In genomic region chr15:31228980-31229826, GRCh38 we compare ENCODE assay signal across 10 cellular contexts.
DNase-seq lines count a peak whose midpoint lies in the region; ATAC-seq and TF ChIP-seq lines count a peak whose summit lies in the region.
"Had no signal": no experiment of that assay in that cellular context is flagged by ENCODE, and none has a peak within 500 bp of the region (broad histone marks: within the 10 kb centered on the region; RNA-seq: fewer than 3 reads in every experiment).

No MANE protein-coding gene starts in this region.

- H3K4me1 ChIP-seq in Karpas-422 (ENCODE audit: low read length) (peaks cover 82% of the 10 kb centered on the region), mucosa of descending colon (ENCODE audit: low read depth) (no peaks in the 10 kb centered on the region)

- ATAC-seq in GM18861 (IDR thresholded peaks at IDR 0.05; ENCODE audit: unreplicated experiment) (peak; percentile 67), GM21723 (IDR thresholded peaks at IDR 0.05; ENCODE audit: unreplicated experiment) (peak; percentile 73), mucosa of descending colon (peak; percentile 97)

- CTCF ChIA-PET in activated naive CD4-positive, alpha-beta T cell treated with anti-CD3 and anti-CD28 coated beads, Interleukin-2, amount 10 ng/mL, durations not matched to agents 7 days and 5 days (lab: Charles Lee) = no interaction called here

- intact Hi-C loops in mucosa of descending colon (cut with DNase I, micrococcal nuclease) = no loop called here

- no peaks in the 10 kb centered on the region for H3K9me2 ChIP-seq in Karpas-422 (replicated peaks; ENCODE audit: insufficient read depth, low read length)

- peak overlapping the region; percentile 81 for H3K4me2 ChIP-seq in Karpas-422 (ENCODE audit: low read depth, low read length, poor library complexity, severe bottlenecking)
- H3K4me2 ChIP-seq: smooth muscle cell had no signal

- no peak overlapping the region for H3K4me3 Mint-ChIP-seq in activated naive CD4-positive, alpha-beta T cell treated with anti-CD3 and anti-CD28 coated beads, Interleukin-2, amount 10 ng/mL, durations not matched to agents 7 days and 5 days

- H3K27ac Mint-ChIP-seq in activated naive CD4-positive, alpha-beta T cell treated with anti-CD3 and anti-CD28 coated beads, Interleukin-2, amount 10 ng/mL, durations not matched to agents 7 days and 5 days = no peak overlapping the region

- peak overlapping the region; percentile 97 for H3K27ac ChIP-seq in Karpas-422 (ENCODE audit: low read length)
- H3K27ac ChIP-seq: dorsolateral prefrontal cortex had no signal

- peak overlapping the region; percentile 87 for H3K9ac ChIP-seq in Karpas-422 (ENCODE audit: low read length)

- H4K20me1 ChIP-seq in Karpas-422 (ENCODE audit: insufficient read depth, low read depth, low read length) = no peaks in the 10 kb centered on the region; the same call in 1 of the 2 replicates

- H3K4me1 Mint-ChIP-seq in activated naive CD4-positive, alpha-beta T cell treated with anti-CD3 and anti-CD28 coated beads, Interleukin-2, amount 10 ng/mL, durations not matched to agents 7 days and 5 days = peaks cover 12% of the 10 kb centered on the region

- H3K36me3 ChIP-seq in Karpas-422 (ENCODE audit: insufficient read depth, low read length) (peaks cover 12% of the 10 kb centered on the region), mucosa of descending colon (ENCODE audit: low read depth) (no peaks in the 10 kb centered on the region)

- H3K27me3 Mint-ChIP-seq in activated naive CD4-positive, alpha-beta T cell treated with anti-CD3 and anti-CD28 coated beads, Interleukin-2, amount 10 ng/mL, durations not matched to agents 7 days and 5 days = peaks cover 34% of the 10 kb centered on the region

- no peaks in the 10 kb centered on the region for H3K36me3 Mint-ChIP-seq in activated naive CD4-positive, alpha-beta T cell treated with anti-CD3 and anti-CD28 coated beads, Interleukin-2, amount 10 ng/mL, durations not matched to agents 7 days and 5 days

- no peak for TF ChIP-seq CTCF in mucosa of descending colon (IDR thresholded peaks at IDR 0.05)

- H2AFZ ChIP-seq in Karpas-422 (ENCODE audit: low read length) = no peak overlapping the region

- no peaks in the 10 kb centered on the region; the same call in 1 of the 2 replicates for H3K27me3 ChIP-seq in Karpas-422 (ENCODE audit: low read length)
- H3K27me3 ChIP-seq: dorsolateral prefrontal cortex had no signal

- peaks cover 1% of the 10 kb centered on the region for H3K9me3 Mint-ChIP-seq in activated naive CD4-positive, alpha-beta T cell treated with anti-CD3 and anti-CD28 coated beads, Interleukin-2, amount 10 ng/mL, durations not matched to agents 7 days and 5 days

- H3K4me3 ChIP-seq in Karpas-422 (ENCODE audit: low read length) = peak overlapping the region; percentile 68
- H3K4me3 ChIP-seq in mucosa of descending colon = no peak overlapping the region
- H3K4me3 ChIP-seq: dorsolateral prefrontal cortex, smooth muscle cell had no signal

- peaks cover 5% of the 10 kb centered on the region; the same call in 1 of the 2 replicates for H3K79me2 ChIP-seq in Karpas-422 (ENCODE audit: low read length)

- H3K9me3 ChIP-seq in Karpas-422 (ENCODE audit: low read length) (no peaks in the 10 kb centered on the region), mucosa of descending colon (no peaks in the 10 kb centered on the region)

- DNase-seq in Karpas-422 = peak; percentile 95
- peak; percentile 83 to 86 (median 85) for DNase-seq in mucosa of descending colon
- no peak for DNase-seq in NCI-H1694 treated with DMSO at 0.1 percent for 48 hours (lab: John Stamatoyannopoulos, UW)
- DNase-seq in RKO (ENCODE audit: low spot score) = no peak
- no peak for DNase-seq in activated naive CD4-positive, alpha-beta T cell treated with anti-CD3 and anti-CD28 coated beads, Interleukin-2, amount 10 ng/mL, durations not matched to agents 7 days and 5 days
- no peak for DNase-seq in T-helper 2 cell

Comparison
In these comparisons a context has a peak if more than half of its experiments do, and no peak if none do; other contexts are left out.
1. DNase-seq: peak in Karpas-422 (single experiment) and mucosa of descending colon (3 of 3); none in NCI-H1694 treated with DMSO at 0.1 percent for 48 hours (single experiment), RKO (single experiment), activated naive CD4-positive, alpha-beta T cell treated with anti-CD3 and anti-CD28 coated beads, Interleukin-2, amount 10 ng/mL, durations not matched to agents 7 days and 5 days (single experiment) and T-helper 2 cell (0 of 5).
2. Peak in every context shown above with its lines, with median percentiles within 50 percentile points of each other: ATAC-seq.